ENCODE assay signal across 9 cellular contexts in the genomic region with DNA sequence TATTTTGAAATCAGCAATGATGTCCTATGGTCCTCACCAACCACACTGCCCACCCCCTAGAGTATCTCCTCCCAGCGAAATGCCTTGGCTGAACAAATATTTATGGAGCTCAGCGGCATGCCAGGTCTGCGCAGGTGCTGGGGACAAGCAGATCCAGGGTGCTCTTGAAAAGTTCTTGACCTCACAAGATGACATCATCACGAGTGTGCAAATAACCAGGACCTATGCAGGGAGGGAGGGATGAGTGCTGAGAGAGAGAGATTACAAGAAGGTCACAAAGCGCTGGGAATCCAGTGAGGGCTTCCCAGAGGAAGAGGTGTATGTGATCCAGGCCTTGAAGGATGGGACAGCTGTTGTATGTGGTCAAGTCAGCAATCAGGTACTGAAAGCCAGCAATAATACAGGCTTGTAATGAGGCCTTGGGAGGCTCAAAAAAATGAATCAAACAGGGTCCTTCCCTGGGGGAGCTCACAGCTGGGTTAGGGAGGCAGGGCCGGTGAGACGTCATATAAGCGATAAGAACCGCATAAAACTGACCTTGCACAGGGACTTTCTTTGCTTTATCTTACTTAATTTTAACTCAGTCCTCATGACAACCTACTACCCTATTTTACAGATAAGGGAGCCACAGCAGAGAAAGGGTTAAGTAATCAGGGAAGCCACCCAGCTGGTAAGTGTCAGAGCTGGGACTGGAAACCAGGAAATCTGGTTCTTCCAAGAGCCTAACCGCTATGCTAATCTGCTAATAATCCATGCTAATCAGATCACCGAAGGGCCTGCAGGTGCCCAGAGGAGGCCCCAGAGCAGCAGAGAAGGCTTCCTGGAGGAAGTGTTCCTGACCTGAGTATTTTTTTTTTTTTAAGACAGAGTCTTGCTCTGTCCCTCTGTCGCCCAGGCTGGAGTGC. TPM values are rescaled to one million over a fixed set of nuclear protein-coding genes. Genes with fewer than 3 reads are reported as not detected.
A peak's percentile ranks its signal among the peaks of the same experiment; 100 is the strongest.
DNase-seq lines count a peak whose midpoint lies in the region; ATAC-seq and TF ChIP-seq lines count a peak whose summit lies in the region.
"Had no signal": no experiment of that assay in that cellular context is flagged by ENCODE, and none has a peak within 500 bp of the region (broad histone marks: within the 10 kb centered on the region; RNA-seq: fewer than 3 reads in every experiment).

No MANE protein-coding gene starts in this region.

- intact Hi-C loops in mammary epithelial cell (cut with micrococcal nuclease) = no loop called here

- no peaks in the 10 kb centered on the region for H3K36me3 Mint-ChIP-seq in type B pancreatic cell

- no peak overlapping the region for H3K4me2 ChIP-seq in mammary epithelial cell (ENCODE audit: insufficient read depth, low read depth, low read length)

- no peaks in the 10 kb centered on the region for H3K36me3 ChIP-seq in mammary epithelial cell (ENCODE audit: insufficient read depth, low read length)

- H3K9me3 ChIP-seq in mammary epithelial cell (replicated peaks; ENCODE audit: insufficient read depth, low read length) = no peaks in the 10 kb centered on the region

- H4K20me1 ChIP-seq in mammary epithelial cell (ENCODE audit: insufficient read depth, low read length) = no peaks in the 10 kb centered on the region

- DNase-seq in T47D (ENCODE audit: low read depth in 1 of 2, low spot score in 1 of 2) (peak; percentile 84 to 96), mammary epithelial cell (no peak), SK-N-DZ (ENCODE audit: low spot score) (peak; percentile 94), iPS-NIHi11 (ENCODE audit: low spot score) (peak; percentile 75), type B pancreatic cell (ENCODE audit: extremely low spot score, unreplicated experiment) (no peak), dedifferentiated amniotic fluid mesenchymal stem cell (ENCODE audit: extremely low spot score) (no peak)
- no peak for DNase-seq in activated CD4-positive, CD25-positive, alpha-beta regulatory T cell treated with anti-CD3 and anti-CD28 coated beads, Interleukin-2, amount 50 U/mL, for 72 hours
- DNase-seq: NCI-H2081 had no signal

- H3K79me2 ChIP-seq in mammary epithelial cell (ENCODE audit: insufficient read depth, low read length) = no peaks in the 10 kb centered on the region

- 72% methylated on average over 11 of the region's 12 CpGs for WGBS in mammary epithelial cell (ENCODE audit: low coverage, missing lambda C conversion rate)

- in situ Hi-C loops in T47D (cut with HindIII; ENCODE audit: low pct_unique_long_range_greater_than_20kb, low sequenced_read_pairs) = no loop called here
- in situ Hi-C loops in mammary epithelial cell (cut with MboI; ENCODE audit: low sequenced_read_pairs in 2 of 2) = no loop called here

- TF ChIP-seq CTCF in mammary epithelial cell (conservative IDR thresholded peaks at IDR 0.05 in 1 of 2, IDR thresholded peaks at IDR 0.05 in 1 of 2; ENCODE audit: extremely low read depth in 1 of 2, insufficient read depth in 1 of 2, low read depth in 1 of 2, low read length in 2 of 2) (no peak), type B pancreatic cell (conservative IDR thresholded peaks at IDR 0.05) (no peak)

- H3K27me3 Mint-ChIP-seq in type B pancreatic cell = no peaks in the 10 kb centered on the region

- dilution Hi-C loops in mammary epithelial cell (cut with HindIII; ENCODE audit: low sequenced_read_pairs) = no loop called here

- H3K4me1 Mint-ChIP-seq in type B pancreatic cell (ENCODE audit: unreplicated experiment) = peaks cover 70% of the 10 kb centered on the region

- H3K9ac ChIP-seq in mammary epithelial cell (ENCODE audit: insufficient read depth, low read length) = no peak overlapping the region

- H3K4me3 Mint-ChIP-seq in type B pancreatic cell = peak overlapping the region; percentile 55

- H3K27ac ChIP-seq in mammary epithelial cell (ENCODE audit: insufficient read depth, low read depth, low read length) = no peak overlapping the region

- peak overlapping the region; percentile 77 for H3K27ac Mint-ChIP-seq in type B pancreatic cell

- H2AFZ ChIP-seq in mammary epithelial cell (ENCODE audit: low read depth, low read length) = no peak overlapping the region

- H3K4me1 ChIP-seq in mammary epithelial cell (ENCODE audit: insufficient read depth, low read length) = peaks cover 28% of the 10 kb centered on the region

- no peaks in the 10 kb centered on the region for H3K27me3 ChIP-seq in mammary epithelial cell (ENCODE audit: insufficient read depth, low read length)

- no TSS peak for BruUV-seq in mammary epithelial cell (replicated peaks; lab: Mats Ljungman, UMichigan)

- H3K4me3 ChIP-seq in mammary epithelial cell (replicated peaks in 1 of 3; ENCODE audit: insufficient read depth in 1 of 3, low read depth in 2 of 3, low read length in 3 of 3) = no peak overlapping the region

- CTCF ChIA-PET in mammary epithelial cell (lab: Charles Lee; ENCODE audit: low non-redundant PET) = no interaction called here

- no peaks in the 10 kb centered on the region for H3K9me3 Mint-ChIP-seq in type B pancreatic cell

- ATAC-seq in GM21576 (IDR thresholded peaks at IDR 0.05; ENCODE audit: unreplicated experiment) = no peak

RNA-seq across cellular contexts. Expression of gene ARRB1, which starts 8.2 kb away (rescaled TPM):
- total RNA-seq in mammary epithelial cell (1 to 10 TPM; 3.9 to 5.3 TPM), type B pancreatic cell (ENCODE audit: low replicate concordance) (32.7 and 32.8 TPM in 2 replicates)
- 5.4 TPM for polyA plus RNA-seq in mammary epithelial cell
- polyA minus RNA-seq in mammary epithelial cell = 9.9 TPM
- polyA plus RNA-seq in SK-N-DZ (2014; cell fraction: cytosol; rRNA removed) = 17.8 and 29.7 TPM in 2 replicates
- polyA plus RNA-seq in SK-N-DZ (2014; cell fraction: nucleus; rRNA removed) = 11.8 and 30.2 TPM in 2 replicates

RNA-seq across cellular contexts. Expression of gene RPS3, which starts 56.1 kb away (rescaled TPM):
- total RNA-seq in mammary epithelial cell = 1,000 to 10,000 TPM; 1,423 to 2,367 TPM
- 3,767 TPM for polyA plus RNA-seq in mammary epithelial cell
- polyA minus RNA-seq in mammary epithelial cell = 2,014 TPM
- polyA plus RNA-seq in SK-N-DZ (2014; cell fraction: cytosol; rRNA removed) = 3,197 and 3,352 TPM in 2 replicates
- 1,069 and 1,858 TPM in 2 replicates for polyA plus RNA-seq in SK-N-DZ (2014; cell fraction: nucleus; rRNA removed)
- 3,170 and 3,442 TPM in 2 replicates for total RNA-seq in type B pancreatic cell (ENCODE audit: low replicate concordance)

Comparison
In these comparisons a context has a peak if more than half of its experiments do, and no peak if none do; other contexts are left out.
1. DNase-seq: peak in T47D (2 of 2), SK-N-DZ (single experiment) and iPS-NIHi11 (single experiment); none in mammary epithelial cell (single experiment), type B pancreatic cell (single experiment), activated CD4-positive, CD25-positive, alpha-beta regulatory T cell treated with anti-CD3 and anti-CD28 coated beads, Interleukin-2, amount 50 U/mL, for 72 hours (single experiment) and dedifferentiated amniotic fluid mesenchymal stem cell (single experiment).